In genomic region chr19:7351861-7352260, GRCh38 we compare ENCODE assay signal across 24 cellular contexts. TPM values are rescaled to one million over a fixed set of nuclear protein-coding genes. Genes with fewer than 3 reads are reported as not detected.
DNase-seq lines count a peak whose midpoint lies in the region; ATAC-seq and TF ChIP-seq lines count a peak whose summit lies in the region.
"Had no signal": no experiment of that assay in that cellular context is flagged by ENCODE, and none has a peak within 500 bp of the region (broad histone marks: within the 10 kb centered on the region; RNA-seq: fewer than 3 reads in every experiment).

No MANE protein-coding gene starts in this region.

- peak overlapping the region; percentile 42 for H3K4me3 Mint-ChIP-seq in activated naive CD4-positive, alpha-beta T cell treated with anti-CD3 and anti-CD28 coated beads, Interleukin-2, amount 10 ng/mL, durations not matched to agents 7 days and 5 days
- H3K4me3 Mint-ChIP-seq in activated T-helper 17 cell treated with anti-CD3 and anti-CD28 coated beads, Interleukin-2, amount 50 U/mL, for 72 hours, result peak overlapping the region; percentile 93
- peak overlapping the region; percentile 98 for H3K4me3 Mint-ChIP-seq in stimulated activated effector memory CD8-positive, alpha-beta T cell treated with anti-CD3 and anti-CD28 coated beads, Interleukin-12 subunit alpha, Interleukin-12 subunit beta, amount 100 ng/mL, for 72 hours

- intact Hi-C loops in heart left ventricle (cut with DNase I), result loop anchor here in 6 of 10 donors (5.0 to 10.0 kb wide), 6 partner anchors 323 to 453 kb away; partner anchors contain the start of genes MCEMP1 (in 3 of the 6) and TRAPPC5 (in 1 of the 6)
- intact Hi-C loops in uterus (cut with DNase I; ENCODE audit: low total_unique reads), result no loop called here

- POLR2A ChIA-PET in HEK293 (lab: Yijun Ruan, JAX), result no interaction called here

- peaks cover 62% of the 10 kb centered on the region for H3K4me1 Mint-ChIP-seq in activated naive CD4-positive, alpha-beta T cell treated with anti-CD3 and anti-CD28 coated beads, Interleukin-2, amount 10 ng/mL, durations not matched to agents 7 days and 5 days
- peaks cover 42% of the 10 kb centered on the region for H3K4me1 Mint-ChIP-seq in activated T-helper 17 cell treated with anti-CD3 and anti-CD28 coated beads, Interleukin-2, amount 50 U/mL, for 72 hours
- peaks cover 58% of the 10 kb centered on the region for H3K4me1 Mint-ChIP-seq in stimulated activated effector memory CD8-positive, alpha-beta T cell treated with anti-CD3 and anti-CD28 coated beads, Interleukin-12 subunit alpha, Interleukin-12 subunit beta, amount 100 ng/mL, for 72 hours

- no peak for DNase-seq in activated naive CD4-positive, alpha-beta T cell treated with anti-CD3 and anti-CD28 coated beads, Interleukin-2, amount 10 ng/mL, durations not matched to agents 7 days and 5 days
- DNase-seq in activated naive CD4-positive, alpha-beta T cell treated with Interleukin-2 at 50 U/mL for 16 hours, result no peak
- no peak for DNase-seq in stimulated activated effector memory CD8-positive, alpha-beta T cell treated with anti-CD3 and anti-CD28 coated beads, Interleukin-12 subunit alpha, Interleukin-12 subunit beta, amount 100 ng/mL, for 72 hours (ENCODE audit: low spot score in 2 of 2)
- no peak for DNase-seq in heart left ventricle
- no peak for DNase-seq in brain microvascular endothelial cell
- DNase-seq in uterus, result no peak
- DNase-seq: activated gamma-delta T cell; central memory CD4-positive, alpha-beta T cell; dorsolateral prefrontal cortex; GF-D8; heart right ventricle; mesendoderm; MG63; NCI-H1417 treated with DMSO at 0.1 percent for 48 hours; NCI-H510A; stimulated activated CD8-positive, alpha-beta memory T cell treated with anti-CD3 and anti-CD28 coated beads, Interleukin-4, amount 100 ng/mL, for 48 hours; T1000 had no signal

- TF ChIP-seq CTCF in HEK293 (tag by site-specific recombination; IDR thresholded peaks at IDR 0.05) (no peak), heart left ventricle (IDR thresholded peaks at IDR 0.05) (no peak), brain microvascular endothelial cell (IDR thresholded peaks at IDR 0.05; ENCODE audit: low read depth, low read length, missing control alignments) (no peak), uterus (IDR thresholded peaks at IDR 0.05) (no peak)

- in situ Hi-C loops in brain microvascular endothelial cell (cut with HindIII; ENCODE audit: low pct_ligation_motif_present, low sequenced_read_pairs), result no loop called here

- TF ChIP-seq POLR2A in heart left ventricle (IDR thresholded peaks at IDR 0.05) (no peak), uterus (IDR thresholded peaks at IDR 0.05) (no peak)

- peak overlapping the region; percentile 69 for H3K27ac Mint-ChIP-seq in activated naive CD4-positive, alpha-beta T cell treated with anti-CD3 and anti-CD28 coated beads, Interleukin-2, amount 10 ng/mL, durations not matched to agents 7 days and 5 days
- peak overlapping the region; percentile 55 for H3K27ac Mint-ChIP-seq in activated T-helper 17 cell treated with anti-CD3 and anti-CD28 coated beads, Interleukin-2, amount 50 U/mL, for 72 hours
- peak overlapping the region; percentile 77 for H3K27ac Mint-ChIP-seq in stimulated activated effector memory CD8-positive, alpha-beta T cell treated with anti-CD3 and anti-CD28 coated beads, Interleukin-12 subunit alpha, Interleukin-12 subunit beta, amount 100 ng/mL, for 72 hours

- no peak for ATAC-seq in activated T-helper 17 cell treated with anti-CD3 and anti-CD28 coated beads, Interleukin-2, amount 50 U/mL, for 72 hours (replicated peaks)
- ATAC-seq in stimulated activated effector memory CD8-positive, alpha-beta T cell treated with anti-CD3 and anti-CD28 coated beads, Interleukin-12 subunit alpha, Interleukin-12 subunit beta, amount 100 ng/mL, for 72 hours, result no peak
- no peak for ATAC-seq in heart left ventricle
- ATAC-seq: HCT116, heart right ventricle, right lobe of liver had no signal

- no peaks in the 10 kb centered on the region for H3K27me3 Mint-ChIP-seq in activated naive CD4-positive, alpha-beta T cell treated with anti-CD3 and anti-CD28 coated beads, Interleukin-2, amount 10 ng/mL, durations not matched to agents 7 days and 5 days
- no peaks in the 10 kb centered on the region for H3K27me3 Mint-ChIP-seq in activated T-helper 17 cell treated with anti-CD3 and anti-CD28 coated beads, Interleukin-2, amount 50 U/mL, for 72 hours

- H3K36me3 Mint-ChIP-seq in activated naive CD4-positive, alpha-beta T cell treated with anti-CD3 and anti-CD28 coated beads, Interleukin-2, amount 10 ng/mL, durations not matched to agents 7 days and 5 days, result peaks cover 52% of the 10 kb centered on the region
- peaks cover 40% of the 10 kb centered on the region for H3K36me3 Mint-ChIP-seq in activated T-helper 17 cell treated with anti-CD3 and anti-CD28 coated beads, Interleukin-2, amount 50 U/mL, for 72 hours (ENCODE audit: low read depth)
- H3K36me3 Mint-ChIP-seq in stimulated activated effector memory CD8-positive, alpha-beta T cell treated with anti-CD3 and anti-CD28 coated beads, Interleukin-12 subunit alpha, Interleukin-12 subunit beta, amount 100 ng/mL, for 72 hours, result peaks cover 16% of the 10 kb centered on the region

- no peaks in the 10 kb centered on the region; the same call in 1 of the 2 replicates for H3K9me3 ChIP-seq in HEK293 (ENCODE audit: control insufficient read depth, insufficient read depth, low read depth, low read length)
- H3K9me3 ChIP-seq in heart left ventricle, result peaks cover 0 to 14% (median 5%) of the 10 kb centered on the region in 12 donors
- H3K9me3 ChIP-seq in uterus, result no peaks in the 10 kb centered on the region
- H3K9me3 ChIP-seq: right lobe of liver, SJSA1, suprapubic skin had no signal

- H3K27ac ChIP-seq in HEK293 (ENCODE audit: extremely low read depth, low read depth, low read length) (no peak overlapping the region), heart left ventricle (no peak overlapping the region), brain microvascular endothelial cell (no peak overlapping the region), uterus (no peak overlapping the region)
- H3K27ac ChIP-seq: ascending aorta, dorsolateral prefrontal cortex, heart right ventricle, right lobe of liver, SJSA1, suprapubic skin had no signal

- no peaks in the 10 kb centered on the region for H3K4me1 ChIP-seq in HEK293 (ENCODE audit: control insufficient read depth, insufficient read depth, low read length)
- peaks cover 0 to 24% (median 0%) of the 10 kb centered on the region in 12 donors for H3K4me1 ChIP-seq in heart left ventricle
- H3K4me1 ChIP-seq in uterus, result no peaks in the 10 kb centered on the region
- H3K4me1 ChIP-seq: ascending aorta, right lobe of liver, SJSA1, suprapubic skin had no signal

- H3K27me3 ChIP-seq in heart left ventricle, result no peaks in the 10 kb centered on the region
- H3K27me3 ChIP-seq in brain microvascular endothelial cell (replicated peaks), result no peaks in the 10 kb centered on the region
- no peaks in the 10 kb centered on the region for H3K27me3 ChIP-seq in uterus
- H3K27me3 ChIP-seq: ascending aorta, dorsolateral prefrontal cortex, right lobe of liver, suprapubic skin had no signal

- H3K36me3 ChIP-seq in HEK293 (ENCODE audit: control insufficient read depth in 2 of 2, insufficient read depth in 1 of 2, low read length in 2 of 2) (no peaks in the 10 kb centered on the region), heart left ventricle (no peaks in the 10 kb centered on the region), brain microvascular endothelial cell (replicated peaks) (no peaks in the 10 kb centered on the region), uterus (no peaks in the 10 kb centered on the region)
- H3K36me3 ChIP-seq: ascending aorta, MG63, right lobe of liver, SJSA1, suprapubic skin had no signal

- peaks cover 12% of the 10 kb centered on the region for H3K9me3 Mint-ChIP-seq in activated naive CD4-positive, alpha-beta T cell treated with anti-CD3 and anti-CD28 coated beads, Interleukin-2, amount 10 ng/mL, durations not matched to agents 7 days and 5 days
- peaks cover 7% of the 10 kb centered on the region for H3K9me3 Mint-ChIP-seq in activated T-helper 17 cell treated with anti-CD3 and anti-CD28 coated beads, Interleukin-2, amount 50 U/mL, for 72 hours
- peaks cover 8% of the 10 kb centered on the region for H3K9me3 Mint-ChIP-seq in stimulated activated effector memory CD8-positive, alpha-beta T cell treated with anti-CD3 and anti-CD28 coated beads, Interleukin-12 subunit alpha, Interleukin-12 subunit beta, amount 100 ng/mL, for 72 hours

- WGBS in heart left ventricle, 4 donors, result 48 to 86% (median 63%) methylated on average over 1 of the region's 1 CpG

- H3K4me3 ChIP-seq in HEK293 (ENCODE audit: low read depth, low read length) (no peak overlapping the region), heart left ventricle (no peak overlapping the region), brain microvascular endothelial cell (ENCODE audit: low read depth, low read length) (no peak overlapping the region), uterus (no peak overlapping the region)
- H3K4me3 ChIP-seq: ascending aorta, dorsolateral prefrontal cortex, heart right ventricle, MG63, right lobe of liver, SJSA1, suprapubic skin had no signal

- CTCF ChIA-PET in activated naive CD4-positive, alpha-beta T cell treated with anti-CD3 and anti-CD28 coated beads, Interleukin-2, amount 10 ng/mL, durations not matched to agents 7 days and 5 days (lab: Charles Lee), result no interaction called here
- CTCF ChIA-PET in HEK293 (lab: Yijun Ruan, JAX), result interaction anchor here (1.0 to 2.5 kb wide), 3 partner anchors 11 to 202 kb away, joined by 3 to 7 read pairs (median 3); no protein-coding TSS in a partner anchor

TF ChIP-seq in HEK293, 187 proteins besides CTCF, POLR2A, EP300 and RAD21 (continues in another document):
- TF ChIP-seq SETDB1 (IDR thresholded peaks at IDR 0.05; ENCODE audit: insufficient read length, low read length) (peak; percentile 94), ZNF140 (tag by site-specific recombination; IDR thresholded peaks at IDR 0.05) (no peak), KLF8 (tag by site-specific recombination; IDR thresholded peaks at IDR 0.05) (no peak), ZNF558 (tag by site-specific recombination; IDR thresholded peaks at IDR 0.05) (0 out of 2 replicates have a peak, but pooled peaks have one; percentile 26), SCRT2 (tag by site-specific recombination; IDR thresholded peaks at IDR 0.05) (peak; percentile 55)

RNA-seq across cellular contexts. Expression of gene ARHGEF18, which starts 3.1 kb away (rescaled TPM):
- total RNA-seq in activated T-helper 17 cell treated with anti-CD3 and anti-CD28 coated beads, Interleukin-2, amount 50 U/mL, for 72 hours, result 10 to 100 TPM; 47.8 to 58.6 TPM
- 10 to 100 TPM in 3 of 9 donors, 1 to 10 TPM in 6; 6.5 to 15.1 (median 9.1) TPM for total RNA-seq in heart left ventricle
- 10 to 100 TPM in 1 of 2 donors, 1 to 10 TPM in 1; 4.1 to 13.3 TPM for polyA plus RNA-seq in heart left ventricle
- total RNA-seq in uterus, result 10 to 100 TPM in 2 of 4 donors, 1 to 10 TPM in 2; 2.6 to 36.4 (median 18.5) TPM

RNA-seq across cellular contexts. Expression of gene INSR, which starts 57.6 kb away (rescaled TPM):
- 1 to 10 TPM in 1 of 2 donors, under 1 TPM in 1; 0.69 to 5.0 TPM for total RNA-seq in activated T-helper 17 cell treated with anti-CD3 and anti-CD28 coated beads, Interleukin-2, amount 50 U/mL, for 72 hours
- total RNA-seq in heart left ventricle (100 to 1,000 TPM in 5 of 9 donors, 10 to 100 TPM in 4; 73.7 to 221 (median 103) TPM), uterus (10 to 100 TPM; 46.0 to 97.6 (median 68.3) TPM)
- polyA plus RNA-seq in heart left ventricle, result 10 to 100 TPM; 28.7 to 40.5 TPM

Comparison
In these comparisons a context has a peak if more than half of its experiments do, and no peak if none do; other contexts are left out.
1. H3K4me3 Mint-ChIP-seq: peak in every context shown above with its lines; median percentile 98 in stimulated activated effector memory CD8-positive, alpha-beta T cell treated with anti-CD3 and anti-CD28 coated beads, Interleukin-12 subunit alpha, Interleukin-12 subunit beta, amount 100 ng/mL, for 72 hours; 93 in activated T-helper 17 cell treated with anti-CD3 and anti-CD28 coated beads, Interleukin-2, amount 50 U/mL, for 72 hours; 42 in activated naive CD4-positive, alpha-beta T cell treated with anti-CD3 and anti-CD28 coated beads, Interleukin-2, amount 10 ng/mL, durations not matched to agents 7 days and 5 days.
2. RNA of gene INSR, which starts 57.6 kb away (total RNA-seq): 73.7 to 221 TPM in heart left ventricle and 46.0 to 97.6 TPM in uterus; 0.69 to 5.0 TPM in activated T-helper 17 cell treated with anti-CD3 and anti-CD28 coated beads, Interleukin-2, amount 50 U/mL, for 72 hours; every median in the first group is over 4 times any median in the second.
3. Peak in every context shown above with its lines, with median percentiles within 50 percentile points of each other: H3K27ac Mint-ChIP-seq.